Comparison of ENCODE assay signal across 8 cellular contexts in the genomic region with DNA sequence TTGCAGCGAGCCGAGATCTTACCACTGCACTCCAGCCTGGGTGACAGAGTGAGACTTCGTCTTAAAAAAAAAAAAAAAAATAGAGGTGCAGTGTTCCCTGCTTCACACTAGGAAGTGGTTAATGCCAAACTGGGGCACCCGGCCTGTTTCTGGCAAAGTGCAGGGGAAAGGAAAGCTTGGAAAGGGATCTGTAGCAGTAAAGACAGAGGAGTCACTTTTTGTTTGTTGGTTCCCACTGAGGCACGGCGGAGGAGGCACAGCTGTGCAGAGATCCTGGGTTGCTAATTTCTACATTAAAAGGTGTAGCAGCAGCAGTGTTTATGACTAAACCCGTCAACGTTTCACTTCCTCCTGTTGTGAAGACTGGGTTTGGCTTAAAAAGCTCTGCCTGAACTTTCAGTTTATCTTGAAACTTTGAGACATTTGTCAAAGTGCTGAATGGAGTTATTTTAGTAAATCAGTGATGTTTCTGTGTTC.
DNase-seq lines count a peak whose midpoint lies in the region; ATAC-seq and TF ChIP-seq lines count a peak whose summit lies in the region.

No MANE protein-coding gene starts in this region.

- no peaks in the 10 kb centered on the region for H3K36me3 ChIP-seq in CD4-positive, CD25-positive, alpha-beta regulatory T cell (ENCODE audit: control insufficient read depth, insufficient read depth, low read length)

- DNase-seq in CD4-positive, CD25-positive, alpha-beta regulatory T cell: peak in 2 of 3 donors; percentile 68 to 81
- DNase-seq in activated CD8-positive, alpha-beta memory T cell treated with anti-CD3 and anti-CD28 coated beads for 48 hours (ENCODE audit: low read depth in 2 of 3, low spot score in 2 of 3): peak; percentile 4 to 14 (median 9)
- DNase-seq in medulla oblongata (ENCODE audit: extremely low spot score) (peak; percentile 30), foreskin fibroblast (no peak), NCI-H524 treated with DMSO at 0.1 percent for 48 hours (lab: John Stamatoyannopoulos, UW) (no peak), iPS-NIHi11 (ENCODE audit: low spot score) (no peak)

- H3K4me1 Mint-ChIP-seq in CD4-positive, CD25-positive, alpha-beta regulatory T cell: peaks cover 0 to 16% (median 2%) of the 10 kb centered on the region in 4 donors

- H3K27me3 ChIP-seq in CD4-positive, CD25-positive, alpha-beta regulatory T cell (ENCODE audit: control insufficient read depth, insufficient read depth, low read length): no peaks in the 10 kb centered on the region

- ATAC-seq in CD4-positive, CD25-positive, alpha-beta regulatory T cell (ENCODE audit: low read depth in 2 of 2): peak; percentile 80 to 94
- peak; percentile 88 for ATAC-seq in GM19467 (IDR thresholded peaks at IDR 0.05; ENCODE audit: unreplicated experiment)
- ATAC-seq in HG03460 (IDR thresholded peaks at IDR 0.05; ENCODE audit: unreplicated experiment): peak; percentile 91

- no peaks in the 10 kb centered on the region for H3K27me3 Mint-ChIP-seq in CD4-positive, CD25-positive, alpha-beta regulatory T cell

- peak overlapping the region; percentile 83 for H3K4me3 ChIP-seq in CD4-positive, CD25-positive, alpha-beta regulatory T cell (ENCODE audit: low read depth, low read length)
- H3K4me3 ChIP-seq in foreskin fibroblast (ENCODE audit: low read depth in 1 of 2, low read length in 2 of 2): no peak overlapping the region

- H3K4me3 Mint-ChIP-seq in CD4-positive, CD25-positive, alpha-beta regulatory T cell: no peak overlapping the region

- peak overlapping the region; percentile 74 for H3K27ac ChIP-seq in CD4-positive, CD25-positive, alpha-beta regulatory T cell (ENCODE audit: insufficient read depth, low read length, poor library complexity, severe bottlenecking)

- peaks cover 30% of the 10 kb centered on the region for H3K4me1 ChIP-seq in CD4-positive, CD25-positive, alpha-beta regulatory T cell (ENCODE audit: control insufficient read depth, insufficient read depth, low read length, poor library complexity, severe bottlenecking)

- no peaks in the 10 kb centered on the region for H3K9me3 ChIP-seq in CD4-positive, CD25-positive, alpha-beta regulatory T cell (ENCODE audit: control insufficient read depth in 2 of 2, low read length in 2 of 2)

- H3K9me3 Mint-ChIP-seq in CD4-positive, CD25-positive, alpha-beta regulatory T cell: peaks cover 0 to 2% (median 0%) of the 10 kb centered on the region in 7 donors

- TF ChIP-seq CTCF in foreskin fibroblast (IDR thresholded peaks at IDR 0.05; ENCODE audit: low read depth, low read length): no peak

- peak overlapping the region in 1 of 3 donors; percentile 98 for H3K27ac Mint-ChIP-seq in CD4-positive, CD25-positive, alpha-beta regulatory T cell

- no peaks in the 10 kb centered on the region for H3K36me3 Mint-ChIP-seq in CD4-positive, CD25-positive, alpha-beta regulatory T cell

Comparison
In these comparisons a context has a peak if more than half of its experiments do, and no peak if none do; other contexts are left out.
1. DNase-seq: peak in CD4-positive, CD25-positive, alpha-beta regulatory T cell (2 of 3), activated CD8-positive, alpha-beta memory T cell treated with anti-CD3 and anti-CD28 coated beads for 48 hours (3 of 3) and medulla oblongata (single experiment); none in foreskin fibroblast (0 of 2), NCI-H524 treated with DMSO at 0.1 percent for 48 hours (single experiment) and iPS-NIHi11 (single experiment).
2. Peak in every context shown above with its lines, with median percentiles within 50 percentile points of each other: ATAC-seq.